8 cellular contexts compared by ENCODE assay signal in the genomic region with DNA sequence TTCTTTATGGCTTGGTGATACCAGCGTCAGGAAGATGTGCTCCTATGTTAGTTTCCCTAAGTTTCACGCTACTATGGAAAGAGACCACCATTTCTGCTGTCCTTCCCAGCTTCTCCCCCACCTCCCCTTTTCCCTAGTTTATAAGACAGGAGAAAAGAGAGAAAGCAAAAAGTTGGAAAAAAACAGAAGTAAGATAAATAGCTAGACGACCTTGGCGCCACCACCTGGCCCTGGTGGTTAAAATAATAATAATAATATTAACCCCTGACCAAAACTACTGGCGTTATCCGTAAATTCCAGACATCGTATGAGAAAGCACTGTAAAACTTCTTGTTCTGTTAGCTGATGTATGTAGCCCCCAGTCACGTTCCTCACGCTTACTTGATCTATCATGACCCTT. TPM values are rescaled to one million over a fixed set of nuclear protein-coding genes. Genes with fewer than 3 reads are reported as not detected.
DNase-seq lines count a peak whose midpoint lies in the region; FAIRE-seq and TF ChIP-seq lines count a peak whose summit lies in the region.
"Not testable (repeated sequence)": the region's sequence is repeated elsewhere in the genome, so short reads cannot be mapped to it uniquely, and the experiment has no call there.

No MANE protein-coding gene starts in this region.

- peaks cover 25 to 41% (median 33%) of the 10 kb centered on the region in 10 experiments for H3K4me1 ChIP-seq in BLaER1 treated with 17β-estradiol and CSF1 and Interleukin-3, amounts not matched to agents 10 nM and 100 nM
- H3K4me1 ChIP-seq in HUES64 (ENCODE audit: insufficient read depth, low read length), result peaks cover 12% of the 10 kb centered on the region
- H3K4me1 ChIP-seq in ascending aorta, result peaks cover 2 to 16% of the 10 kb centered on the region in 2 donors
- H3K4me1 ChIP-seq in kidney (ENCODE audit: control insufficient read depth in 1 of 2, insufficient read depth in 1 of 2, low read depth in 1 of 2, low read length in 2 of 2), result peaks cover 6 to 12% of the 10 kb centered on the region in 2 donors
- H3K4me1 ChIP-seq in neuron (ENCODE audit: insufficient read depth, low read length), result not testable (repeated sequence)
- peaks cover 24% of the 10 kb centered on the region for H3K4me1 ChIP-seq in suprapubic skin

- H3K27me3 Mint-ChIP-seq in T-helper 1 cell treated with Interleukin-12 subunit alpha and Interleukin-12 subunit beta and Interleukin-4 antibody, amounts not matched to agents 30 μg/mL and 1 μg/mL, for 36 hours (ENCODE audit: low read depth), result peaks cover 11% of the 10 kb centered on the region

- not testable (repeated sequence) for TF ChIP-seq CTCF in ascending aorta (IDR thresholded peaks at IDR 0.05); kidney (IDR thresholded peaks at IDR 0.05; ENCODE audit: borderline replicate concordance, extremely low read depth, insufficient read depth); suprapubic skin (IDR thresholded peaks at IDR 0.05)

- peak overlapping the region; percentile 81 to 98 (median 91) for H3K4me2 ChIP-seq in BLaER1 treated with 17β-estradiol and CSF1 and Interleukin-3, amounts not matched to agents 10 nM and 100 nM

- not testable (repeated sequence) for H3K9me3 Mint-ChIP-seq in T-helper 1 cell treated with Interleukin-12 subunit alpha and Interleukin-12 subunit beta and Interleukin-4 antibody, amounts not matched to agents 30 μg/mL and 1 μg/mL, for 36 hours

- H3K36me3 Mint-ChIP-seq in T-helper 1 cell treated with Interleukin-12 subunit alpha and Interleukin-12 subunit beta and Interleukin-4 antibody, amounts not matched to agents 30 μg/mL and 1 μg/mL, for 36 hours (ENCODE audit: low read depth), result not testable (repeated sequence)

- intact Hi-C loops in ascending aorta (cut with DNase I), result loop anchor here (5.0 kb wide), 3 partner anchors 67 to 152 kb away; a partner anchor contains a TSS
- intact Hi-C loops in kidney (cut with DNase I), result not testable (repeated sequence)

- H3K27ac Mint-ChIP-seq in T-helper 1 cell treated with Interleukin-12 subunit alpha and Interleukin-12 subunit beta and Interleukin-4 antibody, amounts not matched to agents 30 μg/mL and 1 μg/mL, for 36 hours, result peak overlapping the region; percentile 90

- not testable (repeated sequence) for H3K27me3 ChIP-seq in BLaER1 treated with 17β-estradiol and CSF1 and Interleukin-3, amounts not matched to agents 10 nM and 100 nM; ascending aorta; neuron (ENCODE audit: insufficient read depth, low read length); suprapubic skin
- peaks cover 29% of the 10 kb centered on the region for H3K27me3 ChIP-seq in HUES64 (ENCODE audit: insufficient read depth, low read length)

- H4K20me1 ChIP-seq in BLaER1 treated with 17β-estradiol and CSF1 and Interleukin-3, amounts not matched to agents 10 nM and 100 nM, result peaks cover 0 to 15% (median 0%) of the 10 kb centered on the region in 11 experiments; a peak in 5 of 22 replicates

- not testable (repeated sequence) for H3K9me3 ChIP-seq in BLaER1 treated with 17β-estradiol and CSF1 and Interleukin-3, amounts not matched to agents 10 nM and 100 nM (replicated peaks in 1 of 11); HUES64 (ENCODE audit: insufficient read depth, low read depth, low read length); ascending aorta; kidney (ENCODE audit: control insufficient read depth in 1 of 2, low read length in 2 of 2); neuron (ENCODE audit: low read length); suprapubic skin

- TF ChIP-seq POLR2A in suprapubic skin (IDR thresholded peaks at IDR 0.05), result not testable (repeated sequence)

- peaks cover 25% of the 10 kb centered on the region for H3K4me1 Mint-ChIP-seq in T-helper 1 cell treated with Interleukin-12 subunit alpha and Interleukin-12 subunit beta and Interleukin-4 antibody, amounts not matched to agents 30 μg/mL and 1 μg/mL, for 36 hours (ENCODE audit: low read depth)

- peak overlapping the region; percentile 98 for H3K4me3 Mint-ChIP-seq in T-helper 1 cell treated with Interleukin-12 subunit alpha and Interleukin-12 subunit beta and Interleukin-4 antibody, amounts not matched to agents 30 μg/mL and 1 μg/mL, for 36 hours

- WGBS in HUES64, result 38% methylated on average over 5 of the region's 9 CpGs
- 6% methylated on average over 9 of the region's 9 CpGs for WGBS in suprapubic skin

- peaks cover 7 to 13% (median 8%) of the 10 kb centered on the region in 11 experiments for H3K36me3 ChIP-seq in BLaER1 treated with 17β-estradiol and CSF1 and Interleukin-3, amounts not matched to agents 10 nM and 100 nM
- H3K36me3 ChIP-seq in HUES64 (ENCODE audit: insufficient read depth, low read length); ascending aorta; kidney (ENCODE audit: control insufficient read depth in 1 of 2, insufficient read depth in 2 of 2, low read length in 2 of 2); neuron (ENCODE audit: insufficient read depth, low read length); suprapubic skin: not testable (repeated sequence)

- peak overlapping the region; percentile 77 to 89 (median 85) for H3K9ac ChIP-seq in BLaER1 treated with 17β-estradiol and CSF1 and Interleukin-3, amounts not matched to agents 10 nM and 100 nM
- H3K9ac ChIP-seq in HUES64 (ENCODE audit: low read depth, low read length) (peak overlapping the region; percentile 63; the same call in 1 of the 2 replicates), kidney (ENCODE audit: low read length in 2 of 2) (peak overlapping the region; percentile 30 to 89)

- peak overlapping the region; percentile 78 to 99 (median 91) for H3K4me3 ChIP-seq in BLaER1 treated with 17β-estradiol and CSF1 and Interleukin-3, amounts not matched to agents 10 nM and 100 nM
- peak overlapping the region; percentile 88 for H3K4me3 ChIP-seq in HUES64 (ENCODE audit: low read length)
- H3K4me3 ChIP-seq in ascending aorta, result peak overlapping the region; percentile 86 to 96
- peak overlapping the region; percentile 88 to 93 for H3K4me3 ChIP-seq in kidney (ENCODE audit: low read length in 2 of 2)
- H3K4me3 ChIP-seq in neuron (ENCODE audit: low read length), result peak overlapping the region; percentile 68
- peak overlapping the region; percentile 81 for H3K4me3 ChIP-seq in suprapubic skin

- not testable (repeated sequence) for TF ChIP-seq EP300 in suprapubic skin (IDR thresholded peaks at IDR 0.05)

- peak overlapping the region; percentile 50 to 85 (median 78); a peak in 21 of 22 replicates for H3K27ac ChIP-seq in BLaER1 treated with 17β-estradiol and CSF1 and Interleukin-3, amounts not matched to agents 10 nM and 100 nM
- H3K27ac ChIP-seq in HUES64 (ENCODE audit: low read depth, low read length), result not testable (repeated sequence)
- H3K27ac ChIP-seq in ascending aorta, result peak overlapping the region; percentile 86 to 90
- peak overlapping the region; percentile 55 for H3K27ac ChIP-seq in epithelial cell of prostate
- H3K27ac ChIP-seq in kidney (ENCODE audit: low read depth in 2 of 2, low read length in 2 of 2), result peak overlapping the region; percentile 73 to 85
- peak overlapping the region; percentile 79 for H3K27ac ChIP-seq in suprapubic skin

- not testable (repeated sequence) for DNase-seq in ascending aorta (ENCODE audit: low spot score in 2 of 2); epithelial cell of prostate (ENCODE audit: low read depth, low spot score); kidney; suprapubic skin (ENCODE audit: low spot score in 2 of 2)

- FAIRE-seq in kidney (lab: Jason Lieb, UNC), result not testable (repeated sequence)

- H2AFZ ChIP-seq in neuron (ENCODE audit: low read depth, low read length), result peak overlapping the region; percentile 93

RNA-seq across cellular contexts. Expression of a gene that starts 1.0 kb away (rescaled TPM):
- 15.2 TPM for polyA plus RNA-seq in HUES64 (2013, experiment 1 of 2)
- 14.9 TPM for polyA plus RNA-seq in HUES64 (2013, experiment 2 of 2)
- total RNA-seq in ascending aorta (7.1 TPM), kidney (30.7 TPM), suprapubic skin (10 to 100 TPM; 45.7 to 76.4 (median 65.8) TPM)
- polyA plus RNA-seq in kidney (ENCODE audit: insufficient read depth, low read depth, low replicate concordance), result 15.5 TPM
